ENCODE assay signal across 16 cellular contexts in the genomic region with DNA sequence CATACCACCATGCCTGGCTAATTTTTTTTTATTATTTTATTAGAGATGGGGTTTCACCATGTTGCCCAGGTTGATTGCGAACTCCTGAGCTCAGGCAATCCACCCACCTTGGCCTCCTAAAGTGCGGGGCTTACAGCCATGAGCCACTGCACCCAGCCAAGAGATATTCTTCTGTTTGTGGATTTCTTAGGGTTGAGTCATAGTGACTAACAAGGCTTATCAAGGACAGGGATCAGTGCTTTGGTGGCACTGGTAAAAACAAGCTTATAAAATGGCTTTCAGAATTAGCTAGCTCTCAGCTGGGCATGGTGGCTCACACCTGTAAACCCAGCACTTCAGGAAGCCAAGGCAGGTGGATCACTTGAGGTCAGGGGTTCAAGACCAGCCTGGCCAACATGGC.
DNase-seq lines count a peak whose midpoint lies in the region; ATAC-seq, FAIRE-seq and TF ChIP-seq lines count a peak whose summit lies in the region.
"Had no signal": no experiment of that assay in that cellular context is flagged by ENCODE, and none has a peak within 500 bp of the region (broad histone marks: within the 10 kb centered on the region; RNA-seq: fewer than 3 reads in every experiment).

No MANE protein-coding gene starts in this region.

- FAIRE-seq in kidney (lab: Jason Lieb, UNC) = no peak
- FAIRE-seq: frontal cortex had no signal

- ATAC-seq in GM21717 (IDR thresholded peaks at IDR 0.05; ENCODE audit: unreplicated experiment) = no peak
- ATAC-seq: activated T-cell treated with anti-CD3 and anti-CD28 coated beads, Interleukin-2, amount 50 U/mL, for 4 hours had no signal

- CTCF ChIA-PET in RWPE1 (lab: Yijun Ruan, JAX) = interaction anchor here (0.6 kb wide), 2 partner anchors 114 to 252 kb away, joined by 4 to 6 read pairs; no protein-coding TSS in a partner anchor

- TF ChIP-seq CTCF in RWPE1 (conservative IDR thresholded peaks at IDR 0.05; ENCODE audit: low read depth) (no peak), fibroblast of the aortic adventitia (IDR thresholded peaks at IDR 0.05; ENCODE audit: insufficient read depth, low read length) (no peak), kidney (IDR thresholded peaks at IDR 0.05; ENCODE audit: borderline replicate concordance, extremely low read depth, insufficient read depth) (no peak), testis (IDR thresholded peaks at IDR 0.05) (no peak)

- no peak overlapping the region for H3K9ac ChIP-seq in kidney (ENCODE audit: low read length in 2 of 2)

- H3K27ac ChIP-seq in RWPE1 (no peak overlapping the region), kidney (ENCODE audit: low read depth in 2 of 2, low read length in 2 of 2) (no peak overlapping the region), testis (no peak overlapping the region)
- H3K27ac ChIP-seq: tibial artery had no signal

- intact Hi-C loops in kidney (cut with DNase I) (no loop called here), testis (cut with DNase I; ENCODE audit: low total_unique reads) (no loop called here)

- POLR2A ChIA-PET in RWPE1 (lab: Yijun Ruan, JAX; ENCODE audit: low non-redundant PET) = no interaction called here

- H3K27me3 ChIP-seq in testis = no peaks in the 10 kb centered on the region
- H3K27me3 ChIP-seq: tibial artery had no signal

- no peaks in the 10 kb centered on the region for H3K4me1 ChIP-seq in kidney (ENCODE audit: control insufficient read depth in 1 of 2, insufficient read depth in 1 of 2, low read depth in 1 of 2, low read length in 2 of 2)
- H3K4me1 ChIP-seq in testis = no peaks in the 10 kb centered on the region
- H3K4me1 ChIP-seq: tibial artery had no signal

- 85 to 90% methylated on average over 2 of the region's 2 CpGs for WGBS in testis, 2 donors

- in situ Hi-C loops in Caki2 (cut with HindIII; ENCODE audit: low pct_unique_long_range_greater_than_20kb, low sequenced_read_pairs) = no loop called here

- H3K9me3 ChIP-seq in kidney (ENCODE audit: control insufficient read depth in 1 of 2, low read length in 2 of 2) (no peaks in the 10 kb centered on the region), testis (no peaks in the 10 kb centered on the region)
- H3K9me3 ChIP-seq: tibial artery had no signal

- H3K36me3 ChIP-seq in kidney (ENCODE audit: control insufficient read depth in 1 of 2, insufficient read depth in 2 of 2, low read length in 2 of 2) (no peaks in the 10 kb centered on the region), testis (ENCODE audit: low read depth, missing control alignments) (no peaks in the 10 kb centered on the region)
- H3K36me3 ChIP-seq: tibial artery had no signal

- peak; percentile 78 for DNase-seq in Caki2 (ENCODE audit: low read depth)
- DNase-seq in HS-27A (ENCODE audit: low read depth) = peak; percentile 61
- peak; percentile 9 for DNase-seq in RWPE1 (ENCODE audit: low spot score)
- peak; percentile 32 for DNase-seq in fibroblast of the aortic adventitia (ENCODE audit: low read depth)
- DNase-seq in kidney = no peak
- no peak for DNase-seq in anterior cingulate cortex (lab: John Stamatoyannopoulos, UW)
- DNase-seq in testis = no peak
- DNase-seq: activated CD4-positive, alpha-beta T cell treated with anti-CD3 and anti-CD28 coated beads, Interleukin-2, amount 50 U/mL, for 48 hours; activated T-cell treated with anti-CD3 and anti-CD28 coated beads, Interleukin-2, amount 50 U/mL, for 4 hours; C1 segment of cervical spinal cord; cerebellar nuclear complex; endodermal cell; NCI-H345; tibial artery had no signal

- H3K4me3 ChIP-seq in fibroblast of the aortic adventitia (ENCODE audit: low read depth, low read length) = no peak overlapping the region
- H3K4me3 ChIP-seq in kidney (ENCODE audit: low read length in 2 of 2) = no peak overlapping the region
- no peak overlapping the region for H3K4me3 ChIP-seq in testis
- H3K4me3 ChIP-seq: tibial artery had no signal

- no peak for TF ChIP-seq POLR2A in testis (IDR thresholded peaks at IDR 0.05)

Comparison
In these comparisons a context has a peak if more than half of its experiments do, and no peak if none do; other contexts are left out.
1. DNase-seq: peak in Caki2 (single experiment), HS-27A (single experiment), RWPE1 (single experiment) and fibroblast of the aortic adventitia (single experiment); none in kidney (single experiment), anterior cingulate cortex (0 of 58) and testis (single experiment).